17 cellular contexts compared by ENCODE assay signal in the genomic region with DNA sequence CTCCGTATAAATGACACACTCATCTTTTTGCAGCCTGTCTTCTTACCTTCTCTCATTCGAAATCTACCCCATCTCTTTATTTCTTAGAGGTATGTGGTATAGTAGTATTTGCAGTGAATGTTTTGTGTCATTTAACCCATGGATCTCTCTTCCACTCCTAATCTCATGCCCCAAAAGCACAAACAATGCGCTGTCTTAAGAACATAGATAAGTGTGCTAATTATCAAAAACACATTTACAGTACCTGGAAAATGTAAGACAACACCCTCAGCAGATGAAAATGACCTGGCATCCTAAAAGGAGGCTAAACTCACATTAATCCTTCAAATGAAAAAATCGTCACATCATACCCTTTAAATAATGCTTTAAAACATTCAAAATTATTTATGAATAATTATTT.
"Had no signal": no experiment of that assay in that cellular context is flagged by ENCODE, and none has a peak within 500 bp of the region (broad histone marks: within the 10 kb centered on the region; RNA-seq: fewer than 3 reads in every experiment).

No MANE protein-coding gene starts in this region.

- H3K4me3 Mint-ChIP-seq: activated CD4-positive, alpha-beta memory T cell treated with anti-CD3 and anti-CD28 coated beads, Interleukin-2, amount 10 ng/mL, durations not matched to agents 7 days and 5 days; stimulated activated memory B cell treated with anti-CD40 and anti-IgM and Interleukin-4, amounts not matched to agents 10 μg/mL and 1 μg/mL and 100 μg/mL, for 72 hours; type B pancreatic cell had no signal

- H3K36me3 Mint-ChIP-seq: immature natural killer cell, type B pancreatic cell had no signal

- DNase-seq: activated CD4-positive, alpha-beta memory T cell treated with anti-CD3 and anti-CD28 coated beads, Interleukin-2, amount 10 ng/mL, durations not matched to agents 7 days and 5 days; activated gamma-delta T cell; body of pancreas; cerebellar nuclear complex; dermis blood vessel endothelial cell; glutamatergic neuron; immature natural killer cell; left cardiac atrium; midbrain; nucleus accumbens had no signal

- H3K27ac Mint-ChIP-seq: activated CD4-positive, alpha-beta memory T cell treated with anti-CD3 and anti-CD28 coated beads, Interleukin-2, amount 10 ng/mL, durations not matched to agents 7 days and 5 days; stimulated activated memory B cell treated with anti-CD40 and anti-IgM and Interleukin-4, amounts not matched to agents 10 μg/mL and 1 μg/mL and 100 μg/mL, for 72 hours; type B pancreatic cell had no signal

- H3K27me3 ChIP-seq: body of pancreas, esophagus muscularis mucosa, right atrium auricular region had no signal

- H3K36me3 ChIP-seq: esophagus muscularis mucosa, right atrium auricular region had no signal

- ATAC-seq: activated CD4-positive, CD25-positive, alpha-beta regulatory T cell treated with anti-CD3 and anti-CD28 coated beads, Interleukin-2, amount 50 U/mL, for 24 hours; body of pancreas; left cardiac atrium; stimulated activated memory B cell treated with anti-CD40 and anti-IgM and Interleukin-4, amounts not matched to agents 10 μg/mL and 1 μg/mL and 100 μg/mL, for 72 hours had no signal

- H3K27me3 Mint-ChIP-seq: activated CD4-positive, alpha-beta memory T cell treated with anti-CD3 and anti-CD28 coated beads, Interleukin-2, amount 10 ng/mL, durations not matched to agents 7 days and 5 days; stimulated activated memory B cell treated with anti-CD40 and anti-IgM and Interleukin-4, amounts not matched to agents 10 μg/mL and 1 μg/mL and 100 μg/mL, for 72 hours; type B pancreatic cell had no signal

- H3K9me3 Mint-ChIP-seq: activated CD4-positive, alpha-beta memory T cell treated with anti-CD3 and anti-CD28 coated beads, Interleukin-2, amount 10 ng/mL, durations not matched to agents 7 days and 5 days; immature natural killer cell; stimulated activated memory B cell treated with anti-CD40 and anti-IgM and Interleukin-4, amounts not matched to agents 10 μg/mL and 1 μg/mL and 100 μg/mL, for 72 hours had no signal

- H3K9me3 ChIP-seq: body of pancreas, esophagus muscularis mucosa, right atrium auricular region had no signal

- H3K4me3 ChIP-seq: body of pancreas, esophagus muscularis mucosa, lung, right atrium auricular region, skin epidermis had no signal

- H3K27ac ChIP-seq: body of pancreas, esophagus muscularis mucosa, right atrium auricular region, skin epidermis had no signal
